ENCODE assay signal across 6 cellular contexts in the genomic region with DNA sequence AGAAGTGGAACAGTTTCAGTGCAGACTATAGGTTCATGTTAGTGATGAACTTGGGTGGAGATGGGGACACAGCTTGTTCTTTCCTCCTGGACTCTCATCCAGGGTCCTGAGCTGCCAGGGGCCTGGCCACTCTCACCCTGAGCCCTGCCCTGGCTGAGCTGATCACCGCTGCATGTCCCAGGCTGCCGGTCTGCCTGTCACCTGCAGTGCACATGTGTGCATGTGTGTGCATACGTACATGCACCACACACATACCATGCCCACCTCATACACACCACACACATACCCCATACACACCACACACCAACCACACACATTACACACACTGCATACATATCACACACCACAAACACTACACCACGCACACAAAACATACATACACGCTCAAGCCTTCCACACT. TPM values are rescaled to one million over a fixed set of nuclear protein-coding genes. Genes with fewer than 3 reads are reported as not detected.
DNase-seq lines count a peak whose midpoint lies in the region; ATAC-seq, FAIRE-seq and TF ChIP-seq lines count a peak whose summit lies in the region.
"Not testable (repeated sequence)": the region's sequence is repeated elsewhere in the genome, so short reads cannot be mapped to it uniquely, and the experiment has no call there.

No MANE protein-coding gene starts in this region.

- H3K4me3 ChIP-seq in mucosa of descending colon = not testable (repeated sequence)

- H3K4me3 Mint-ChIP-seq in activated CD8-positive, alpha-beta T cell treated with anti-CD3 and anti-CD28 coated beads for 36 hours; activated T-helper 2 cell treated with anti-CD3 and anti-CD28 coated beads, Interferon-gamma antibody, Interleukin-2, Interleukin-4, amounts not matched to agents 10 μg/mL and 5 μg/mL and 100 μg/mL, durations not matched to agents 14 hours and 24 hours and 36 hours (ENCODE audit: low read depth); glutamatergic neuron (ENCODE audit: unreplicated experiment); stimulated activated memory B cell treated with anti-CD40 and anti-IgM and Interleukin-4, amounts not matched to agents 10 μg/mL and 1 μg/mL and 100 μg/mL, for 72 hours: not testable (repeated sequence)

- POLR2A ChIA-PET in activated CD8-positive, alpha-beta T cell treated with anti-CD3 and anti-CD28 coated beads for 36 hours (lab: Charles Lee) = not testable (repeated sequence)

- intact Hi-C loops in activated CD8-positive, alpha-beta T cell treated with anti-CD3 and anti-CD28 coated beads for 36 hours (cut with micrococcal nuclease); activated T-helper 2 cell treated with anti-CD3 and anti-CD28 coated beads, Interferon-gamma antibody, Interleukin-2, Interleukin-4, amounts not matched to agents 10 μg/mL and 5 μg/mL and 100 μg/mL, durations not matched to agents 14 hours and 24 hours and 36 hours (cut with micrococcal nuclease); mucosa of descending colon (cut with DNase I, micrococcal nuclease): not testable (repeated sequence)

- CTCF ChIA-PET in activated CD8-positive, alpha-beta T cell treated with anti-CD3 and anti-CD28 coated beads for 36 hours (lab: Charles Lee) = not testable (repeated sequence)

- not testable (repeated sequence) for TF ChIP-seq CTCF in activated CD8-positive, alpha-beta T cell treated with anti-CD3 and anti-CD28 coated beads for 36 hours (IDR thresholded peaks at IDR 0.05); glutamatergic neuron (IDR thresholded peaks at IDR 0.05; ENCODE audit: partially characterized antibody, unreplicated experiment); mucosa of descending colon (IDR thresholded peaks at IDR 0.05)

- H3K4me1 Mint-ChIP-seq in activated CD8-positive, alpha-beta T cell treated with anti-CD3 and anti-CD28 coated beads for 36 hours (ENCODE audit: low read depth); activated T-helper 2 cell treated with anti-CD3 and anti-CD28 coated beads, Interferon-gamma antibody, Interleukin-2, Interleukin-4, amounts not matched to agents 10 μg/mL and 5 μg/mL and 100 μg/mL, durations not matched to agents 14 hours and 24 hours and 36 hours (ENCODE audit: low read depth); glutamatergic neuron (ENCODE audit: low read depth, unreplicated experiment); stimulated activated memory B cell treated with anti-CD40 and anti-IgM and Interleukin-4, amounts not matched to agents 10 μg/mL and 1 μg/mL and 100 μg/mL, for 72 hours: not testable (repeated sequence)

- H3K27ac Mint-ChIP-seq in activated CD8-positive, alpha-beta T cell treated with anti-CD3 and anti-CD28 coated beads for 36 hours = peak overlapping the region; percentile 52
- not testable (repeated sequence) for H3K27ac Mint-ChIP-seq in activated T-helper 2 cell treated with anti-CD3 and anti-CD28 coated beads, Interferon-gamma antibody, Interleukin-2, Interleukin-4, amounts not matched to agents 10 μg/mL and 5 μg/mL and 100 μg/mL, durations not matched to agents 14 hours and 24 hours and 36 hours; glutamatergic neuron (ENCODE audit: unreplicated experiment); stimulated activated memory B cell treated with anti-CD40 and anti-IgM and Interleukin-4, amounts not matched to agents 10 μg/mL and 1 μg/mL and 100 μg/mL, for 72 hours

- not testable (repeated sequence) for H3K9me3 Mint-ChIP-seq in activated CD8-positive, alpha-beta T cell treated with anti-CD3 and anti-CD28 coated beads for 36 hours; activated T-helper 2 cell treated with anti-CD3 and anti-CD28 coated beads, Interferon-gamma antibody, Interleukin-2, Interleukin-4, amounts not matched to agents 10 μg/mL and 5 μg/mL and 100 μg/mL, durations not matched to agents 14 hours and 24 hours and 36 hours; glutamatergic neuron (ENCODE audit: unreplicated experiment); stimulated activated memory B cell treated with anti-CD40 and anti-IgM and Interleukin-4, amounts not matched to agents 10 μg/mL and 1 μg/mL and 100 μg/mL, for 72 hours

- H3K27me3 Mint-ChIP-seq in activated CD8-positive, alpha-beta T cell treated with anti-CD3 and anti-CD28 coated beads for 36 hours; activated T-helper 2 cell treated with anti-CD3 and anti-CD28 coated beads, Interferon-gamma antibody, Interleukin-2, Interleukin-4, amounts not matched to agents 10 μg/mL and 5 μg/mL and 100 μg/mL, durations not matched to agents 14 hours and 24 hours and 36 hours (ENCODE audit: low read depth); glutamatergic neuron (ENCODE audit: unreplicated experiment); stimulated activated memory B cell treated with anti-CD40 and anti-IgM and Interleukin-4, amounts not matched to agents 10 μg/mL and 1 μg/mL and 100 μg/mL, for 72 hours: not testable (repeated sequence)

- FAIRE-seq in HTR-8/SVneo (lab: Jason Lieb, UNC) = peak; percentile 97

- H3K4me1 ChIP-seq in mucosa of descending colon (ENCODE audit: low read depth) = not testable (repeated sequence)

- H3K9me3 ChIP-seq in mucosa of descending colon = not testable (repeated sequence)

- ATAC-seq in activated CD8-positive, alpha-beta T cell treated with anti-CD3 and anti-CD28 coated beads for 36 hours = not testable (repeated sequence)
- peak; percentile 37 for ATAC-seq in mucosa of descending colon
- peak; percentile 12 for ATAC-seq in stimulated activated memory B cell treated with anti-CD40 and anti-IgM and Interleukin-4, amounts not matched to agents 10 μg/mL and 1 μg/mL and 100 μg/mL, for 72 hours

- H3K36me3 ChIP-seq in mucosa of descending colon (ENCODE audit: low read depth) = not testable (repeated sequence)

- H3K36me3 Mint-ChIP-seq in activated CD8-positive, alpha-beta T cell treated with anti-CD3 and anti-CD28 coated beads for 36 hours (ENCODE audit: low read depth); activated T-helper 2 cell treated with anti-CD3 and anti-CD28 coated beads, Interferon-gamma antibody, Interleukin-2, Interleukin-4, amounts not matched to agents 10 μg/mL and 5 μg/mL and 100 μg/mL, durations not matched to agents 14 hours and 24 hours and 36 hours (ENCODE audit: low read depth); glutamatergic neuron (ENCODE audit: unreplicated experiment); stimulated activated memory B cell treated with anti-CD40 and anti-IgM and Interleukin-4, amounts not matched to agents 10 μg/mL and 1 μg/mL and 100 μg/mL, for 72 hours: not testable (repeated sequence)

- not testable (repeated sequence) for DNase-seq in HTR-8/SVneo (ENCODE audit: insufficient read length, low spot score); activated CD8-positive, alpha-beta T cell treated with anti-CD3 and anti-CD28 coated beads for 36 hours; mucosa of descending colon
- peak; percentile 5 for DNase-seq in activated T-helper 2 cell treated with anti-CD3 and anti-CD28 coated beads, Interferon-gamma antibody, Interleukin-2, Interleukin-4, amounts not matched to agents 10 μg/mL and 5 μg/mL and 100 μg/mL, durations not matched to agents 14 hours and 24 hours and 36 hours (ENCODE audit: low spot score)
- DNase-seq in glutamatergic neuron = peak; percentile 15

RNA-seq across cellular contexts. Expression of a gene that starts 29.3 kb away (rescaled TPM):
- 10 to 100 TPM; 84.6 to 86.9 TPM for total RNA-seq in activated CD8-positive, alpha-beta T cell treated with anti-CD3 and anti-CD28 coated beads for 36 hours
- 215 and 222 TPM in 2 replicates for total RNA-seq in activated T-helper 2 cell treated with anti-CD3 and anti-CD28 coated beads, Interferon-gamma antibody, Interleukin-2, Interleukin-4, amounts not matched to agents 10 μg/mL and 5 μg/mL and 100 μg/mL, durations not matched to agents 14 hours and 24 hours and 36 hours
- total RNA-seq in glutamatergic neuron (ENCODE audit: unreplicated experiment) (161 TPM), mucosa of descending colon (10 to 100 TPM; 17.2 to 75.3 (median 22.7) TPM)
